ENCODE assay signal across 19 cellular contexts in the genomic region with DNA sequence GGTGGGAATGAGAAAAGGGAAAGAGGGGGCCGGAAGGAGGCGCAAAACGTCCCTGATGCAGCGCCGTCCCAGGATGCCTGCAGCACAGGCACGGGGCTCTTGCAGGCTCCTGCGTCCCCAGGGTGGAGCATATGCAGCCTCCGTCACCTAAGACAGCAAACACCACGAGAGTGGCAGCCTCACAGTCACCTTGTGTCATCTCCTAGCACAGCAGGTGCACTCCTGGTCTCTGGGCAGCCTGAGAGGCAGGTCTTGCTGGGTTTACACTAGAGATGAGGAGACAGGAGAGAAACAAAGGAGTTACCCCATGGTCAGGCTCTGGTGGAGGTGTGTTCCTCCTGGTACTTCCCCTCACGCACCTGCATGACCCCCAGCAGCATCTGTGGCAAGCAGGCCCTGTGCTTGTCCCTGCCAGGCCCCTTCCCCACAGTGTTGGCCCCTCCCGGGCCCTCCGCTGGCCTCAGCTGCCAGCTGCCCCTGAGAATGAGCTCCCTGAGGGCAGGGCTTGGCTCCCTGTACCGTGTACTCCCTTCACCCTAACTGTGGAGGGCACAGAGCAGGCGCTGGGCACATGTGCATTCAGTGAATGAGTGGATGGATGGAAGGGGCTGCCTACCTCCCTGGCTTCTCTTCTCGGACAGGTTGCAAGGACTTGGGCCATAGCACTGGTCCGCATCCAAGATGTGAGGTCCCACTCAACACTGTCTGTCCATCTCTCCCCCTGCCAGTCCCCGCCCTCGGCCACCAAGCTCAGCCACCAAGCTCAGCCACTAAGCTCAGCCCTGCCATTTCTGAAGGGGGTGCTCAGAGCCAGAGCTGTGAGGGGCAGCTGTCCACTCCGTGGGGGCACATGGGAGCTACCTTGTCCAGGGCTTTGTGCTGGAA.
"Had no signal": no experiment of that assay in that cellular context is flagged by ENCODE, and none has a peak within 500 bp of the region (broad histone marks: within the 10 kb centered on the region; RNA-seq: fewer than 3 reads in every experiment).

No MANE protein-coding gene starts in this region.

- H3K36me3 ChIP-seq: brain microvascular endothelial cell, left lung, tibial nerve, uterus had no signal

- H3K4me1 ChIP-seq: foreskin keratinocyte, left lung, psoas muscle, tibial nerve, uterus had no signal

- ATAC-seq: activated CD4-positive, alpha-beta T cell treated with anti-CD3 and anti-CD28 coated beads for 36 hours; activated T-helper 17 cell treated with anti-CD3 and anti-CD28 coated beads, Interleukin-2, amount 50 U/mL, for 72 hours; foreskin keratinocyte; left lung; mucosa of descending colon; psoas muscle; right cardiac atrium; WTC11 had no signal

- H3K27ac ChIP-seq: brain microvascular endothelial cell, foreskin keratinocyte, left lung, psoas muscle, skin epidermis, tibial nerve, uterus had no signal

- DNase-seq: activated CD4-positive, alpha-beta T cell treated with anti-CD3 and anti-CD28 coated beads for 36 hours; activated CD4-positive, alpha-beta T cell treated with anti-CD3 and anti-CD28 coated beads, Interleukin-2, amount 50 U/mL, for 48 hours; activated naive CD4-positive, alpha-beta T cell treated with anti-CD3 and anti-CD28 coated beads, Interleukin-2, amount 50 U/mL, for 16 hours; activated T-cell treated with anti-CD3 and anti-CD28 coated beads for 4 hours; brain microvascular endothelial cell; central memory CD4-positive, alpha-beta T cell; foreskin keratinocyte; glutamatergic neuron; hypothalamus; naive B cell; psoas muscle; uterus had no signal

- H3K4me3 ChIP-seq: left lung, mucosa of descending colon, psoas muscle, skin epidermis, tibial nerve, uterus had no signal

- H3K27me3 ChIP-seq: brain microvascular endothelial cell, foreskin keratinocyte, tibial nerve, uterus had no signal

- H3K9me3 ChIP-seq: mucosa of descending colon, psoas muscle, tibial nerve, uterus had no signal
